In the genomic region with DNA sequence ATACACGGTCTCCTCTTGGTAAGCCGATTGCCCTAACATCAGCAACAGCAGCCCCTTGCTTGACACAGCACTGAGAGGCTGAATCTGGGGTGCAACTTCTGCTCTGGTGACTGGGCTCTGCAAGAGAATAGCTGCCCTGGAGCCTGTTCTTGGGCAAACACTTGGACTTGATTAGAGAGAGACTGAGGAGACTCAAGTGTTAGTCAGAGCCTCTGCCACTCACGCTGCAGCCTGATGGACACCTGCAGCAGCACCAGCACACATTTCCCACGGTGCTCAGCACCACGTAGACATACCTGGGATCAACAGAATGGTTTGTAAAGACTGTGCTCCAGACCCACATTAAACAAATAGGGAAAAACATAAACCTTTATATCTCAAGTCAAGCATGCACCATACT, we compare ENCODE assay signal across 18 cellular contexts.
"Had no signal": no experiment of that assay in that cellular context is flagged by ENCODE, and none has a peak within 500 bp of the region (broad histone marks: within the 10 kb centered on the region; RNA-seq: fewer than 3 reads in every experiment).

No MANE protein-coding gene starts in this region.

- DNase-seq: activated CD4-positive, alpha-beta T cell treated with anti-CD3 and anti-CD28 coated beads for 4 hours; activated CD8-positive, alpha-beta memory T cell treated with anti-CD3 and anti-CD28 coated beads, Interleukin-2, amount 50 U/mL, for 4 hours; activated CD8-positive, alpha-beta T cell treated with anti-CD3 and anti-CD28 coated beads for 36 hours; activated T-cell treated with anti-CD3 and anti-CD28 coated beads, Interleukin-2, amount 50 U/mL, for 72 hours; aorta; Karpas-422; MM.1S; NCI-H1105 treated with DMSO at 0.1 percent for 48 hours; NCI-H1436 treated with DMSO at 0.1 percent for 48 hours; NCI-H187; NCI-H2081; NCI-H524; SHP77 treated with DMSO at 0.1 percent for 48 hours had no signal

- H3K27ac Mint-ChIP-seq: activated CD8-positive, alpha-beta T cell treated with anti-CD3 and anti-CD28 coated beads for 36 hours; activated naive CD4-positive, alpha-beta T cell treated with anti-CD3 and anti-CD28 coated beads, Interleukin-2, amount 50 U/mL, for 24 hours; activated T-cell treated with anti-CD3 and anti-CD28 coated beads, Interleukin-2, amount 50 U/mL, for 72 hours; T-helper 1 cell treated with Interleukin-12 subunit alpha and Interleukin-12 subunit beta and Interleukin-4 antibody, amounts not matched to agents 30 μg/mL and 1 μg/mL, for 36 hours had no signal

- H3K4me3 ChIP-seq: K562 had no signal

- H3K4me3 Mint-ChIP-seq: activated CD8-positive, alpha-beta T cell treated with anti-CD3 and anti-CD28 coated beads for 36 hours; activated naive CD4-positive, alpha-beta T cell treated with anti-CD3 and anti-CD28 coated beads, Interleukin-2, amount 50 U/mL, for 24 hours; activated T-cell treated with anti-CD3 and anti-CD28 coated beads, Interleukin-2, amount 50 U/mL, for 72 hours; T-helper 1 cell treated with Interleukin-12 subunit alpha and Interleukin-12 subunit beta and Interleukin-4 antibody, amounts not matched to agents 30 μg/mL and 1 μg/mL, for 36 hours had no signal

- H3K9me3 Mint-ChIP-seq: activated CD8-positive, alpha-beta T cell treated with anti-CD3 and anti-CD28 coated beads for 36 hours; activated naive CD4-positive, alpha-beta T cell treated with anti-CD3 and anti-CD28 coated beads, Interleukin-2, amount 50 U/mL, for 24 hours; activated T-cell treated with anti-CD3 and anti-CD28 coated beads, Interleukin-2, amount 50 U/mL, for 72 hours; T-helper 1 cell treated with Interleukin-12 subunit alpha and Interleukin-12 subunit beta and Interleukin-4 antibody, amounts not matched to agents 30 μg/mL and 1 μg/mL, for 36 hours had no signal

- ATAC-seq: activated CD4-positive, CD25-positive, alpha-beta regulatory T cell treated with anti-CD3 and anti-CD28 coated beads, Interleukin-2, amount 50 U/mL, for 24 hours; activated CD8-positive, alpha-beta T cell treated with anti-CD3 and anti-CD28 coated beads for 36 hours; activated T-cell treated with anti-CD3 and anti-CD28 coated beads, Interleukin-2, amount 50 U/mL, for 72 hours; K562 had no signal

- H3K4me1 Mint-ChIP-seq: activated naive CD4-positive, alpha-beta T cell treated with anti-CD3 and anti-CD28 coated beads, Interleukin-2, amount 50 U/mL, for 24 hours had no signal

- H3K36me3 Mint-ChIP-seq: activated naive CD4-positive, alpha-beta T cell treated with anti-CD3 and anti-CD28 coated beads, Interleukin-2, amount 50 U/mL, for 24 hours had no signal

- FAIRE-seq: K562, RCC 7860 had no signal
